10 cellular contexts compared by ENCODE assay signal in the genomic region with DNA sequence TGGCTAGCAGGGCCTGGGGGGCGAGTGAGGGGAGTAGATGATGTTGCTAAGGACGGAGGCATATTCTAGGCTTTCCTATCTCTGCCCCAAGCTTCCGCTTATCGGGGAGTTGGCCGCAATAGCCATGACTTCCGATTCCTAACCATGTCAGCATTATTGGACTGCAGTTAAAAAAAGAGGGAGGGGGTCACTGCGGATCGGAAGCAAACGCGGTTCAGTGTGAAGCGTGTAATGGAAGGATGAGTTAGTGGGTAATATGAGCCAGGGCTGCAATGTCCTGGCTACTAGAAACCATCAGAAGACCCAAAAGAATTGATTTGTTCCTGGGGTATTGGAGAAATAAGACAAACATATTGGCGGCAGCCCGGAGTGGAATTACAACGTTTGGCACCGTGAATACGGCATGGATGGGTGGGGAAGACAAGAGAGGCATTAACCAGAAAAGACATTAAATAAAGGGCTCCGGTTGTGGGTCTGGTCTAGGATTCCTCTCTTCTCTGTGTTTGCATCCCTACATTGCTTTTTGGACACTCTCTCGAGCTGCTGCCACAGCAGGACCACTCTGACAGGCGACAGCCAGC.
DNase-seq lines count a peak whose midpoint lies in the region; ATAC-seq and TF ChIP-seq lines count a peak whose summit lies in the region.
"Had no signal": no experiment of that assay in that cellular context is flagged by ENCODE, and none has a peak within 500 bp of the region (broad histone marks: within the 10 kb centered on the region; RNA-seq: fewer than 3 reads in every experiment).

No MANE protein-coding gene starts in this region.

- TF ChIP-seq POLR2A in lower leg skin (IDR thresholded peaks at IDR 0.05) = no peak
- TF ChIP-seq POLR2A in testis (IDR thresholded peaks at IDR 0.05) = no peak

- H3K4me3 ChIP-seq in mammary epithelial cell (replicated peaks in 1 of 3; ENCODE audit: insufficient read depth in 1 of 3, low read depth in 2 of 3, low read length in 3 of 3) = peak overlapping the region; percentile 36 to 54 (median 51)
- peak overlapping the region; percentile 6 for H3K4me3 ChIP-seq in lower leg skin (ENCODE audit: low read depth, poor library complexity, severe bottlenecking)
- H3K4me3 ChIP-seq in testis = peak overlapping the region; percentile 9 to 27
- H3K4me3 ChIP-seq: lung had no signal

- peak overlapping the region; percentile 95 for H3K4me2 ChIP-seq in mammary epithelial cell (ENCODE audit: insufficient read depth, low read depth, low read length)

- 41% methylated on average over 17 of the region's 19 CpGs for WGBS in mammary epithelial cell (ENCODE audit: low coverage, missing lambda C conversion rate)
- 10 to 14% methylated on average over 19 of the region's 19 CpGs for WGBS in lower leg skin, 2 donors
- 7 to 12% methylated on average over 13 to 19 of the region's 19 CpGs for WGBS in testis, 2 donors

- dilution Hi-C loops in mammary epithelial cell (cut with HindIII; ENCODE audit: low sequenced_read_pairs) = no loop called here

- no peak overlapping the region for H3K9ac ChIP-seq in mammary epithelial cell (ENCODE audit: insufficient read depth, low read length)

- DNase-seq in NCI-H2107 treated with DMSO at 0.1 percent for 48 hours (lab: John Stamatoyannopoulos, UW; ENCODE audit: unreplicated experiment) (peak; percentile 50), NCI-H2107 (lab: John Stamatoyannopoulos, UW) (no peak), mammary epithelial cell (no peak), lower leg skin (ENCODE audit: low spot score in 2 of 2) (no peak), testis (no peak), SIG-M5 treated with dmso at 0.1 percent for 504 hours (lab: John Stamatoyannopoulos, UW; ENCODE audit: unreplicated experiment) (no peak)
- DNase-seq in NK-92 treated with Interleukin-12 subunit alpha and Interleukin-12 subunit beta, amount 100 ng/mL, for 24 hours (lab: John Stamatoyannopoulos, UW) = no peak
- DNase-seq: activated B cell treated with CpG ODN at 0.5 μM for 24 hours had no signal

- in situ Hi-C loops in mammary epithelial cell (cut with MboI; ENCODE audit: low sequenced_read_pairs in 2 of 2) = no loop called here

- H3K4me1 ChIP-seq in mammary epithelial cell (ENCODE audit: insufficient read depth, low read length) (peaks cover 14% of the 10 kb centered on the region), testis (peaks cover 10% of the 10 kb centered on the region)

- peak overlapping the region; percentile 77 for H2AFZ ChIP-seq in mammary epithelial cell (ENCODE audit: low read depth, low read length)

- BruUV-seq in mammary epithelial cell (replicated peaks; lab: Mats Ljungman, UMichigan) = no TSS peak

- no peak for TF ChIP-seq CTCF in mammary epithelial cell (conservative IDR thresholded peaks at IDR 0.05 in 1 of 2, IDR thresholded peaks at IDR 0.05 in 1 of 2; ENCODE audit: extremely low read depth in 1 of 2, insufficient read depth in 1 of 2, low read depth in 1 of 2, low read length in 2 of 2)
- no peak for TF ChIP-seq CTCF in lower leg skin (IDR thresholded peaks at IDR 0.05)
- no peak for TF ChIP-seq CTCF in testis (IDR thresholded peaks at IDR 0.05)

- H3K79me2 ChIP-seq in mammary epithelial cell (ENCODE audit: insufficient read depth, low read length) = no peaks in the 10 kb centered on the region

- H3K36me3 ChIP-seq in mammary epithelial cell (ENCODE audit: insufficient read depth, low read length) (no peaks in the 10 kb centered on the region), testis (ENCODE audit: low read depth, missing control alignments) (no peaks in the 10 kb centered on the region)

- H3K27me3 ChIP-seq in mammary epithelial cell (ENCODE audit: insufficient read depth, low read length) (peaks cover 16% of the 10 kb centered on the region), testis (no peaks in the 10 kb centered on the region)

- no peak overlapping the region for H3K27ac ChIP-seq in mammary epithelial cell (ENCODE audit: insufficient read depth, low read depth, low read length)
- H3K27ac ChIP-seq in testis = no peak overlapping the region

- H3K9me3 ChIP-seq in mammary epithelial cell (replicated peaks; ENCODE audit: insufficient read depth, low read length) (no peaks in the 10 kb centered on the region), testis (no peaks in the 10 kb centered on the region)

- ATAC-seq in HG03196 (IDR thresholded peaks at IDR 0.05; ENCODE audit: unreplicated experiment) = no peak

- CTCF ChIA-PET in mammary epithelial cell (lab: Charles Lee; ENCODE audit: low non-redundant PET) = no interaction called here

- H4K20me1 ChIP-seq in mammary epithelial cell (ENCODE audit: insufficient read depth, low read length) = no peaks in the 10 kb centered on the region

- intact Hi-C loops in mammary epithelial cell (cut with micrococcal nuclease) (no loop called here), lower leg skin (cut with DNase I; ENCODE audit: low total_unique reads) (no loop called here), testis (cut with DNase I; ENCODE audit: low total_unique reads) (no loop called here)
